Comparison of ENCODE assay signal across 26 cellular contexts in the genomic region with DNA sequence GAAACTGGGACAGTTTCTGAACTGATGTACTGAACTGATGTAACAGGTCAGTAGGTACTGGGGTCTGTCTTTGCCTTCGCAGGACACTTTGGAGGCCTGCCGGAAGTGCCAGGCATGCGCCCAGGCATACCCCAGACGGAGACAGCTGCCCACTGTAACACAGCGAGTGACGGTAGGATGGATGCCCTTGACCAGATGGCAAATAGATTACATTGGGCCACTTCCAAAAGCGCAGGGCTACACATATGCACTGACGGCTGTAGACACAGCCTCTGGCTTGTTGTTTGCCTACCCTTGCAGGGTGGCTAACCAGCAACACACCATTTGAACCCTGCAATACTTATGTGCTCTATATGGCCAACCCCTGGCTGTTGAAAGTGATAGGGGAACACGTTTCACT.
"Had no signal": no experiment of that assay in that cellular context is flagged by ENCODE, and none has a peak within 500 bp of the region (broad histone marks: within the 10 kb centered on the region; RNA-seq: fewer than 3 reads in every experiment).

No MANE protein-coding gene starts in this region.

- H3K9me3 ChIP-seq: colonic mucosa, esophagus squamous epithelium, gastrocnemius medialis, neutrophil, ovary, prostate gland, right atrium auricular region, tibial artery had no signal

- H3K4me1 ChIP-seq: colonic mucosa, prostate gland had no signal

- H3K27me3 ChIP-seq: colonic mucosa, dorsolateral prefrontal cortex, esophagus squamous epithelium, gastrocnemius medialis, ovary, right atrium auricular region, tibial artery had no signal

- H3K36me3 Mint-ChIP-seq: activated naive CD8-positive, alpha-beta T cell treated with anti-CD3 and anti-CD28 coated beads for 36 hours; natural killer cell treated with Interleukin-12 subunit alpha and Interleukin-12 subunit beta and Interleukin-15 and Interleukin-18, amount 100 ng/mL, for 72 hours; WTC11 had no signal

- H3K4me3 ChIP-seq: colonic mucosa, dorsolateral prefrontal cortex, esophagus squamous epithelium, gastrocnemius medialis, ovary, prostate gland, right atrium auricular region, tibial artery had no signal

- DNase-seq: activated CD4-positive, alpha-beta T cell treated with anti-CD3 and anti-CD28 coated beads, Interleukin-2, amount 50 U/mL, for 48 hours; activated CD8-positive, alpha-beta memory T cell treated with anti-CD3 and anti-CD28 coated beads, Interleukin-2, amount 50 U/mL, for 48 hours; activated naive CD4-positive, alpha-beta T cell; activated naive CD8-positive, alpha-beta T cell treated with anti-CD3 and anti-CD28 coated beads for 36 hours; activated T-cell treated with anti-CD3 and anti-CD28 coated beads, Interleukin-2, amount 50 U/mL, for 4 hours; central memory CD4-positive, alpha-beta T cell; colonic mucosa; esophagus squamous epithelium; gastrocnemius medialis; hippocampal formation; left ventricle myocardium superior; mammary epithelial cell; midbrain; ovary; stimulated activated CD4-positive, alpha-beta T cell treated with anti-CD3 and anti-CD28 coated beads, Interleukin-1b, Interleukin-23, amount 100 ng/mL, for 48 hours; stimulated activated naive CD8-positive, alpha-beta T cell treated with anti-CD3 and anti-CD28 coated beads, Interleukin-15, amount 100 ng/mL, for 72 hours; T1000; tibial artery had no signal

- H3K36me3 ChIP-seq: colonic mucosa, esophagus squamous epithelium, gastrocnemius medialis, neutrophil, ovary, prostate gland, right atrium auricular region, tibial artery had no signal

- FAIRE-seq: astrocyte had no signal

- ATAC-seq: activated T-cell treated with anti-CD3 and anti-CD28 coated beads, Interleukin-2, amount 50 U/mL, for 4 hours; gastrocnemius medialis; left ventricle myocardium superior; natural killer cell treated with Interleukin-12 subunit alpha and Interleukin-12 subunit beta and Interleukin-15 and Interleukin-18, amount 100 ng/mL, for 72 hours; stimulated activated naive CD8-positive, alpha-beta T cell treated with anti-CD3 and anti-CD28 coated beads, Interleukin-15, amount 100 ng/mL, for 72 hours; WTC11 had no signal

- H3K27ac ChIP-seq: colonic mucosa, dorsolateral prefrontal cortex, esophagus squamous epithelium, gastrocnemius medialis, neutrophil, ovary, prostate gland, right atrium auricular region had no signal

- H3K27ac Mint-ChIP-seq: activated naive CD8-positive, alpha-beta T cell treated with anti-CD3 and anti-CD28 coated beads for 36 hours; activated T-helper 2 cell treated with anti-CD3 and anti-CD28 coated beads, Interferon-gamma antibody, Interleukin-2, Interleukin-4, amounts not matched to agents 10 μg/mL and 5 μg/mL and 100 μg/mL, durations not matched to agents 14 hours and 24 hours and 36 hours; natural killer cell treated with Interleukin-12 subunit alpha and Interleukin-12 subunit beta and Interleukin-15 and Interleukin-18, amount 100 ng/mL, for 72 hours; WTC11 had no signal

- H3K9me3 Mint-ChIP-seq: activated naive CD8-positive, alpha-beta T cell treated with anti-CD3 and anti-CD28 coated beads for 36 hours; activated T-cell treated with anti-CD3 and anti-CD28 coated beads, Interleukin-2, amount 50 U/mL, for 4 hours; activated T-helper 2 cell treated with anti-CD3 and anti-CD28 coated beads, Interferon-gamma antibody, Interleukin-2, Interleukin-4, amounts not matched to agents 10 μg/mL and 5 μg/mL and 100 μg/mL, durations not matched to agents 14 hours and 24 hours and 36 hours; natural killer cell treated with Interleukin-12 subunit alpha and Interleukin-12 subunit beta and Interleukin-15 and Interleukin-18, amount 100 ng/mL, for 72 hours; stimulated activated naive CD8-positive, alpha-beta T cell treated with anti-CD3 and anti-CD28 coated beads, Interleukin-15, amount 100 ng/mL, for 72 hours; WTC11 had no signal
